9 cellular contexts compared by ENCODE assay signal in the genomic region with DNA sequence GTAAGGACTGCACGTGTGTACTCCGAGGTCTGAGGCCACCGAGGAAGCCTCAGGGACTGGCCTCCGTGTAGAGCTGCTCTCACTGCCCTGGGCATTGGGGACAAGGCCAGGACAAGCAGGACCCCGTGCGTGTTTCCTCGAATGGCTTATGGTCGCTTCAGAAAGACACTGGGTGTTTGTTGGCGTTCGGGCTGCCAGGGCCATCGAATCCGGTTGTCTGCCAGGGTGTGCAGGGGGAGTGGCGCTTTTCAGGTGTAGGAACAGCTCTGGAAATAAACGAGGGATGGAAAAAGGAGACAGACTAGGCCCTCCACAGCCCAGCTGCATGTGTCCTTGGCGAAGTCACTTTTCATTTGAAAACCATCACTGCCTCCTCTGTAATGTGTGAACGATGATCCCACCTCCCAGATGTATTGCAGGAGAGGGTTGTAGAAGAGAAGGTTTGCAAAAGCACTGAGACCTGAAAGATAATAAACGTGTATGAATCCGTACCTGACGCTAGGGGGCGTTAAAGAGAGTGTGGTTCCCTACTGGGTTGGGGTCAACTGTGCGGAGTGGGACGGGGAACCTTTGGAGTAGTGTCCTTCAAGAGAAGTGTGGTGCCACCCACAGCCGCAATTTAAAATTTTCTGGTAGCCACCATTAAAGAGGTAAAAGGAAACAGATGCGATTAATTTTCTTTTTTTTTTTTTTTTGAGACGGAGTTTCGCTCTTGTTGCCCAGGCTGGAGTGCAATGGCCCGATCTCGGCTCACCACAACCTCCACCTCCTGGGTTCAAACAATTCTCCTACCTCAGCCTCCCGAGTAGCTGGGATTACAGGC. TPM values are rescaled to one million over a fixed set of nuclear protein-coding genes. Genes with fewer than 3 reads are reported as not detected.
DNase-seq lines count a peak whose midpoint lies in the region; ATAC-seq and TF ChIP-seq lines count a peak whose summit lies in the region.
"Had no signal": no experiment of that assay in that cellular context is flagged by ENCODE, and none has a peak within 500 bp of the region (broad histone marks: within the 10 kb centered on the region; RNA-seq: fewer than 3 reads in every experiment).

No MANE protein-coding gene starts in this region.

- H3K9me3 Mint-ChIP-seq in type B pancreatic cell: no peaks in the 10 kb centered on the region

- DNase-seq in activated gamma-delta T cell treated with Interleukin-2 at 50 U/mL for 16 hours (peak; percentile 30), activated gamma-delta T cell (lab: John Stamatoyannopoulos, UW) (no peak), NCI-H82 treated with DMSO at 0.1 percent for 48 hours (lab: John Stamatoyannopoulos, UW; ENCODE audit: unreplicated experiment) (peak; percentile 60), left kidney (ENCODE audit: low read depth, low spot score) (peak; percentile 64), type B pancreatic cell (ENCODE audit: extremely low spot score, unreplicated experiment) (no peak), T-helper 9 cell (no peak)
- DNase-seq in activated naive CD4-positive, alpha-beta T cell treated with anti-CD3 and anti-CD28 coated beads, Interleukin-2, amount 50 U/mL, for 16 hours: peak; percentile 34

- peak; percentile 77 for TF ChIP-seq CTCF in type B pancreatic cell (conservative IDR thresholded peaks at IDR 0.05)

- H3K27me3 Mint-ChIP-seq in type B pancreatic cell: peaks cover 50% of the 10 kb centered on the region

- H3K4me1 Mint-ChIP-seq in type B pancreatic cell (ENCODE audit: unreplicated experiment): peaks cover 28% of the 10 kb centered on the region

- H3K36me3 Mint-ChIP-seq in type B pancreatic cell: no peaks in the 10 kb centered on the region

- H3K27ac Mint-ChIP-seq in type B pancreatic cell: no peak overlapping the region

- peak overlapping the region; percentile 29 for H3K4me3 Mint-ChIP-seq in type B pancreatic cell

- ATAC-seq in HG03520 (IDR thresholded peaks at IDR 0.05; ENCODE audit: unreplicated experiment): no peak

RNA-seq across cellular contexts. Expression of gene ZSCAN10, which starts 2.1 kb away (rescaled TPM):
- total RNA-seq in type B pancreatic cell (ENCODE audit: low replicate concordance): not detected in 2 replicates
- total RNA-seq: urinary bladder had no signal

RNA-seq across cellular contexts. Expression of gene ZNF205, which starts 11.2 kb away (rescaled TPM):
- total RNA-seq in type B pancreatic cell (ENCODE audit: low replicate concordance): 15.0 and 18.2 TPM in 2 replicates

RNA-seq across cellular contexts. Expression of gene ZNF213, which starts 33.6 kb away (rescaled TPM):
- 11.6 and 13.3 TPM in 2 replicates for total RNA-seq in type B pancreatic cell (ENCODE audit: low replicate concordance)

RNA-seq across cellular contexts. Expression of gene IL32, which starts 35.8 kb away (rescaled TPM):
- 12.7 and 44.1 TPM in 2 replicates for total RNA-seq in type B pancreatic cell (ENCODE audit: low replicate concordance)

RNA-seq across cellular contexts. Expression of gene MMP25, which starts 54.9 kb away (rescaled TPM):
- total RNA-seq in type B pancreatic cell (ENCODE audit: low replicate concordance): 0.14 TPM in 2 replicates

Comparison
In these comparisons a context has a peak if more than half of its experiments do, and no peak if none do; other contexts are left out.
1. DNase-seq: peak in activated gamma-delta T cell treated with Interleukin-2 at 50 U/mL for 16 hours (single experiment), NCI-H82 treated with DMSO at 0.1 percent for 48 hours (single experiment), activated naive CD4-positive, alpha-beta T cell treated with anti-CD3 and anti-CD28 coated beads, Interleukin-2, amount 50 U/mL, for 16 hours (single experiment) and left kidney (single experiment); none in activated gamma-delta T cell (single experiment), type B pancreatic cell (single experiment) and T-helper 9 cell (single experiment).